In the genomic region with DNA sequence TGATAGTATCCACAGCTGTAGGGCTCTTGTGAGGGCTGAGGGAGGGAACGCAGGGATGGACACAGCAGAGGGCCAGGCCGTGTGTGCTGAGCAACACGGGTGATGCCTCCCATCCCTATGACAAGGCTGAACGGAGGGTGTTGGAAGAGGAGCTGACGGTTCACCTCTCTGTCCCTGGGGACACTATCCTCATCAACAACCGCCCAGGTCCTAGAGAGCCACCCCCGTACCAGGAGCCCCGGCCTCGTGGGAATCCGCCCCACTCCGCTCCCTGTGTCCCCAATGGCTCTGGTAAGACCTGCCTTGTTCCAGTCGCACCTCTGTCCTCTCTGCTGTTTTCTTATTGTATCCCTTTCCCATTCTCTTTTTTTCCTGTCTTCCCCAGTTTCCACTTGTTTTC, we compare ENCODE assay signal across 29 cellular contexts. TPM values are rescaled to one million over a fixed set of nuclear protein-coding genes. Genes with fewer than 3 reads are reported as not detected.
"Had no signal": no experiment of that assay in that cellular context is flagged by ENCODE, and none has a peak within 500 bp of the region (broad histone marks: within the 10 kb centered on the region; RNA-seq: fewer than 3 reads in every experiment).

No MANE protein-coding gene starts in this region.

- H3K4me1 Mint-ChIP-seq: activated CD4-positive, alpha-beta memory T cell treated with anti-CD3 and anti-CD28 coated beads, Interleukin-2, amount 10 ng/mL, durations not matched to agents 7 days and 5 days; activated CD4-positive, alpha-beta T cell treated with anti-CD3 and anti-CD28 coated beads for 36 hours; activated naive CD8-positive, alpha-beta T cell treated with anti-CD3 and anti-CD28 coated beads for 36 hours; activated T-helper 17 cell treated with anti-CD3 and anti-CD28 coated beads, Interleukin-2, amount 50 U/mL, for 72 hours; T-cell had no signal

- H3K27me3 Mint-ChIP-seq: activated CD4-positive, alpha-beta T cell treated with anti-CD3 and anti-CD28 coated beads for 36 hours; activated naive CD8-positive, alpha-beta T cell treated with anti-CD3 and anti-CD28 coated beads for 36 hours; activated T-helper 17 cell treated with anti-CD3 and anti-CD28 coated beads, Interleukin-2, amount 50 U/mL, for 72 hours; T-cell had no signal

- H3K9me3 Mint-ChIP-seq: activated CD4-positive, alpha-beta memory T cell treated with anti-CD3 and anti-CD28 coated beads, Interleukin-2, amount 10 ng/mL, durations not matched to agents 7 days and 5 days; activated naive CD4-positive, alpha-beta T cell treated with anti-CD3 and anti-CD28 coated beads for 36 hours; activated naive CD8-positive, alpha-beta T cell treated with anti-CD3 and anti-CD28 coated beads for 36 hours; activated T-helper 17 cell treated with anti-CD3 and anti-CD28 coated beads, Interleukin-2, amount 50 U/mL, for 72 hours; T-cell had no signal

- H3K4me3 ChIP-seq: K562 had no signal

- H3K27ac Mint-ChIP-seq: activated CD4-positive, alpha-beta memory T cell treated with anti-CD3 and anti-CD28 coated beads, Interleukin-2, amount 10 ng/mL, durations not matched to agents 7 days and 5 days; activated CD4-positive, alpha-beta T cell treated with anti-CD3 and anti-CD28 coated beads for 36 hours; activated naive CD4-positive, alpha-beta T cell treated with anti-CD3 and anti-CD28 coated beads for 36 hours; activated naive CD8-positive, alpha-beta T cell treated with anti-CD3 and anti-CD28 coated beads for 36 hours; activated T-helper 17 cell treated with anti-CD3 and anti-CD28 coated beads, Interleukin-2, amount 50 U/mL, for 72 hours; T-cell had no signal

- H3K4me3 Mint-ChIP-seq: activated CD4-positive, alpha-beta memory T cell treated with anti-CD3 and anti-CD28 coated beads, Interleukin-2, amount 10 ng/mL, durations not matched to agents 7 days and 5 days; activated CD4-positive, alpha-beta T cell treated with anti-CD3 and anti-CD28 coated beads for 36 hours; activated naive CD4-positive, alpha-beta T cell treated with anti-CD3 and anti-CD28 coated beads for 36 hours; activated naive CD8-positive, alpha-beta T cell treated with anti-CD3 and anti-CD28 coated beads for 36 hours; activated T-helper 17 cell treated with anti-CD3 and anti-CD28 coated beads, Interleukin-2, amount 50 U/mL, for 72 hours; T-cell had no signal

- DNase-seq: activated CD4-positive, alpha-beta memory T cell treated with anti-CD3 and anti-CD28 coated beads, Interleukin-2, amount 10 ng/mL, durations not matched to agents 7 days and 5 days; activated CD4-positive, alpha-beta T cell treated with anti-CD3 and anti-CD28 coated beads for 36 hours; activated CD4-positive, alpha-beta T cell treated with anti-CD3 and anti-CD28 coated beads, Interleukin-2, amount 50 U/mL, for 1 hour; activated gamma-delta T cell; activated naive CD4-positive, alpha-beta T cell treated with anti-CD3 and anti-CD28 coated beads for 36 hours; activated naive CD8-positive, alpha-beta T cell treated with anti-CD3 and anti-CD28 coated beads for 36 hours; activated T-cell treated with anti-CD3 and anti-CD28 coated beads for 4 hours; activated T-cell treated with anti-CD3 and anti-CD28 coated beads, Interleukin-2, amount 50 U/mL, for 48 hours; central memory CD4-positive, alpha-beta T cell; Karpas-422; NCI-H1105 treated with DMSO at 0.1 percent for 48 hours; NCI-H146; NCI-H187 treated with DMSO at 0.1 percent for 48 hours; NCI-H2081 treated with DMSO at 0.1 percent for 48 hours; NCI-H2171; NCI-H345; NCI-H510A; NCI-H526 treated with DMSO at 0.1 percent for 48 hours; OCI-M1; RPMI8226; SHP77; T-cell; WERI-Rb-1 had no signal

- H3K27ac ChIP-seq: WERI-Rb-1 had no signal

- ATAC-seq: activated CD4-positive, alpha-beta T cell treated with anti-CD3 and anti-CD28 coated beads for 36 hours; activated T-helper 17 cell treated with anti-CD3 and anti-CD28 coated beads, Interleukin-2, amount 50 U/mL, for 72 hours; K562; Panc1; T-cell had no signal

RNA-seq across cellular contexts. Expression of gene SFTA2, which starts 37.6 kb away (rescaled TPM):
- total RNA-seq: activated CD4-positive, alpha-beta memory T cell treated with anti-CD3 and anti-CD28 coated beads, Interleukin-2, amount 10 ng/mL, durations not matched to agents 7 days and 5 days; activated CD4-positive, alpha-beta T cell treated with anti-CD3 and anti-CD28 coated beads for 36 hours; activated CD8-positive, alpha-beta memory T cell treated with anti-CD3 and anti-CD28 coated beads for 36 hours; activated naive CD4-positive, alpha-beta T cell treated with anti-CD3 and anti-CD28 coated beads for 36 hours; activated naive CD8-positive, alpha-beta T cell treated with anti-CD3 and anti-CD28 coated beads for 36 hours; activated T-helper 17 cell treated with anti-CD3 and anti-CD28 coated beads, Interleukin-2, amount 50 U/mL, for 72 hours; K562; SK-MEL-5; T-helper 2 cell treated with Interferon-gamma antibody and Interleukin-4, amounts not matched to agents 100 ng/mL and 5 ng/mL, for 36 hours had no signal
- polyA plus RNA-seq: K562 had no signal

RNA-seq across cellular contexts. Expression of gene MUCL3, which starts 46.4 kb away (rescaled TPM):
- total RNA-seq: activated CD4-positive, alpha-beta memory T cell treated with anti-CD3 and anti-CD28 coated beads, Interleukin-2, amount 10 ng/mL, durations not matched to agents 7 days and 5 days; activated CD4-positive, alpha-beta T cell treated with anti-CD3 and anti-CD28 coated beads for 36 hours; activated CD8-positive, alpha-beta memory T cell treated with anti-CD3 and anti-CD28 coated beads for 36 hours; activated naive CD4-positive, alpha-beta T cell treated with anti-CD3 and anti-CD28 coated beads for 36 hours; activated naive CD8-positive, alpha-beta T cell treated with anti-CD3 and anti-CD28 coated beads for 36 hours; activated T-helper 17 cell treated with anti-CD3 and anti-CD28 coated beads, Interleukin-2, amount 50 U/mL, for 72 hours; K562; SK-MEL-5; T-helper 2 cell treated with Interferon-gamma antibody and Interleukin-4, amounts not matched to agents 100 ng/mL and 5 ng/mL, for 36 hours had no signal
